In the genomic region with DNA sequence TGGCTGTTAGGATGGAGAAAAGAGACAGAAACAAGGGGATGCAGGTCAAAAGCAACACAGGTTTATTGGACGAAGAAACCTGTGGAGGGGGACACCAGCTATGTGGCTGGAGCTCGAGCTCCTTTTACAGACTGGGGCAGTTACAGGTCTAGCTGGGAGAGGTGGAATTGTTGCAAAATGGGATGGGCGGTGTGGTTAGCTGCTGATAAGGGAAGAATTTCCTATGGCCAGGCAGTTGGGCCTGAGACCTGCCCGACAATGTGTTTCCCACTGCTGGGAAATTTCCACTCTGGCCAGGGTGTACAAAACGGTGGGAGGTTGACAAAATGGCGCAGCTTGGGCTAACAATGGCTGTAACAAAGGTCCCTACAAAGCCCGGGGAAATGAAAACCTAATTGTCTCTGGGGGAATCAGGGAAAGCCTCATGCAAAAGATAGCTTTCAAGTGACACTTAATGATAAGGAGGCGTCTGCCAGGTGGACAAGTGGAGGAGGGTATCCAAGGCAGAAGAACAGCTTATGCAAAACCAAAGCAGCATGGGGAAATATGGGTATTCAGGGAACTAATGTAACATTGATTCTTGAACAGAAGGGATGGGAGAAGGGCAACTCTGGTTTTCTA, we compare ENCODE assay signal across 22 cellular contexts.
"Had no signal": no experiment of that assay in that cellular context is flagged by ENCODE, and none has a peak within 500 bp of the region (broad histone marks: within the 10 kb centered on the region; RNA-seq: fewer than 3 reads in every experiment).

No MANE protein-coding gene starts in this region.

- H3K9me3 ChIP-seq: breast epithelium, left lung, mucosa of descending colon, neutrophil, thyroid gland, uterus had no signal

- H3K4me1 Mint-ChIP-seq: activated naive CD8-positive, alpha-beta T cell treated with anti-CD3 and anti-CD28 coated beads, Interleukin-2, amount 10 ng/mL, durations not matched to agents 7 days and 5 days; naive thymus-derived CD4-positive, alpha-beta T cell had no signal

- H3K27ac Mint-ChIP-seq: activated naive CD8-positive, alpha-beta T cell treated with anti-CD3 and anti-CD28 coated beads, Interleukin-2, amount 10 ng/mL, durations not matched to agents 7 days and 5 days; activated T-helper 1 cell treated with anti-CD3 and anti-CD28 coated beads, Interleukin-12 subunit alpha, Interleukin-12 subunit beta, Interleukin-2, Interleukin-4 antibody, amounts not matched to agents 30 ng/mL and 10 ng/mL and 1 ng/mL, durations not matched to agents 14 hours and 24 hours and 36 hours; dendritic cell treated with granulocyte-macrophage colony-stimulating factor and Interleukin-4, amounts not matched to agents 40 ng/mL and 50 ng/mL, for 4 days; naive thymus-derived CD4-positive, alpha-beta T cell; stimulated activated memory B cell treated with anti-CD40 and anti-IgM and Interleukin-4, amounts not matched to agents 10 μg/mL and 1 μg/mL and 100 μg/mL, for 72 hours had no signal

- H3K9ac ChIP-seq: parathyroid adenoma had no signal

- H3K4me1 ChIP-seq: breast epithelium, parathyroid adenoma, thyroid gland, uterus had no signal

- H3K9me3 Mint-ChIP-seq: activated naive CD8-positive, alpha-beta T cell treated with anti-CD3 and anti-CD28 coated beads, Interleukin-2, amount 10 ng/mL, durations not matched to agents 7 days and 5 days; activated T-helper 1 cell treated with anti-CD3 and anti-CD28 coated beads, Interleukin-12 subunit alpha, Interleukin-12 subunit beta, Interleukin-2, Interleukin-4 antibody, amounts not matched to agents 30 ng/mL and 10 ng/mL and 1 ng/mL, durations not matched to agents 14 hours and 24 hours and 36 hours; dendritic cell treated with granulocyte-macrophage colony-stimulating factor and Interleukin-4, amounts not matched to agents 40 ng/mL and 50 ng/mL, for 4 days; naive thymus-derived CD4-positive, alpha-beta T cell; stimulated activated memory B cell treated with anti-CD40 and anti-IgM and Interleukin-4, amounts not matched to agents 10 μg/mL and 1 μg/mL and 100 μg/mL, for 72 hours had no signal

- H3K27me3 ChIP-seq: breast epithelium, left lung, neutrophil, thyroid gland, uterus had no signal

- DNase-seq: activated CD4-positive, alpha-beta T cell treated with anti-CD3 and anti-CD28 coated beads, Interleukin-2, amount 50 U/mL, for 1 hour; activated naive CD4-positive, alpha-beta T cell; activated naive CD8-positive, alpha-beta T cell treated with anti-CD3 and anti-CD28 coated beads, Interleukin-2, amount 10 ng/mL, durations not matched to agents 7 days and 5 days; anterior cingulate cortex; cerebellar nuclear complex; effector memory CD4-positive, alpha-beta T cell; left lung; mammary epithelial cell; mucosa of descending colon; naive thymus-derived CD4-positive, alpha-beta T cell; retina; thyroid gland; uterus had no signal

- H3K4me3 ChIP-seq: breast epithelium, left lung, mucosa of descending colon, thyroid gland, uterus had no signal

- H2AFZ ChIP-seq: parathyroid adenoma had no signal

- H3K36me3 Mint-ChIP-seq: activated naive CD8-positive, alpha-beta T cell treated with anti-CD3 and anti-CD28 coated beads, Interleukin-2, amount 10 ng/mL, durations not matched to agents 7 days and 5 days; naive thymus-derived CD4-positive, alpha-beta T cell; stimulated activated memory B cell treated with anti-CD40 and anti-IgM and Interleukin-4, amounts not matched to agents 10 μg/mL and 1 μg/mL and 100 μg/mL, for 72 hours had no signal

- H3K4me3 Mint-ChIP-seq: activated naive CD8-positive, alpha-beta T cell treated with anti-CD3 and anti-CD28 coated beads, Interleukin-2, amount 10 ng/mL, durations not matched to agents 7 days and 5 days; activated T-helper 1 cell treated with anti-CD3 and anti-CD28 coated beads, Interleukin-12 subunit alpha, Interleukin-12 subunit beta, Interleukin-2, Interleukin-4 antibody, amounts not matched to agents 30 ng/mL and 10 ng/mL and 1 ng/mL, durations not matched to agents 14 hours and 24 hours and 36 hours; dendritic cell treated with granulocyte-macrophage colony-stimulating factor and Interleukin-4, amounts not matched to agents 40 ng/mL and 50 ng/mL, for 4 days; naive thymus-derived CD4-positive, alpha-beta T cell; stimulated activated memory B cell treated with anti-CD40 and anti-IgM and Interleukin-4, amounts not matched to agents 10 μg/mL and 1 μg/mL and 100 μg/mL, for 72 hours had no signal

- FAIRE-seq: frontal cortex, keratinocyte had no signal

- H3K36me3 ChIP-seq: breast epithelium, left lung, neutrophil, thyroid gland, uterus had no signal

- H3K79me2 ChIP-seq: parathyroid adenoma had no signal

- H3K27me3 Mint-ChIP-seq: activated naive CD8-positive, alpha-beta T cell treated with anti-CD3 and anti-CD28 coated beads, Interleukin-2, amount 10 ng/mL, durations not matched to agents 7 days and 5 days; dendritic cell treated with granulocyte-macrophage colony-stimulating factor and Interleukin-4, amounts not matched to agents 40 ng/mL and 50 ng/mL, for 4 days; naive thymus-derived CD4-positive, alpha-beta T cell; stimulated activated memory B cell treated with anti-CD40 and anti-IgM and Interleukin-4, amounts not matched to agents 10 μg/mL and 1 μg/mL and 100 μg/mL, for 72 hours had no signal

- ATAC-seq: left lung; mucosa of descending colon; naive thymus-derived CD4-positive, alpha-beta T cell; stimulated activated memory B cell treated with anti-CD40 and anti-IgM and Interleukin-4, amounts not matched to agents 10 μg/mL and 1 μg/mL and 100 μg/mL, for 72 hours had no signal

- H3K27ac ChIP-seq: breast epithelium, epithelial cell of prostate, left lung, neutrophil, parathyroid adenoma, thyroid gland, uterus had no signal
